In the genomic region with DNA sequence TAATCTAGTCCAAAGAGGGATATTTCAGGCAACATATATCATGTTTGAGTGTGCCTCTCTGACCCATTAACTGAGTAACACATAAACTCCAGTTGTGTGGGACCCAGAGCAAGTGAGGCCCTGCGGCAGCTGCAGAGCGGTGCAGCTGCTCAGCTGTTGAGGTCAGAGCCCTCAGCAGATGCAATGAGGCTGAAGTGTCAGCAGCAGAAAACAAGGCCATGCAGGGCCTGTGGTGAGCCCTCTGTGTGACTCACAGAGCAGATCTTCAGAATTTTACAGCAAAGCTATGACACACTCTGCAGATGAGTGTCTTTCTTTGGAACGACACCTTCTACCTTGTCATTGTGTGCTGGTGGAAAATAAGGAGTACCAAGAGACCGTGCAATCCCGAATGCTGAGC, we compare ENCODE assay signal across 16 cellular contexts.
DNase-seq lines count a peak whose midpoint lies in the region; ATAC-seq and TF ChIP-seq lines count a peak whose summit lies in the region.
"Had no signal": no experiment of that assay in that cellular context is flagged by ENCODE, and none has a peak within 500 bp of the region (broad histone marks: within the 10 kb centered on the region; RNA-seq: fewer than 3 reads in every experiment).

No MANE protein-coding gene starts in this region.

- no peak for TF ChIP-seq CTCF in fibroblast of mammary gland (conservative IDR thresholded peaks at IDR 0.05; ENCODE audit: control insufficient read depth, insufficient read depth, low read depth, low read length)

- no peak for ATAC-seq in HG03159 (IDR thresholded peaks at IDR 0.05; ENCODE audit: unreplicated experiment)
- ATAC-seq: GM23338; lower lobe of right lung; stimulated activated naive B cell treated with anti-CD40 and anti-IgM and Interleukin-4, amounts not matched to agents 10 μg/mL and 1 μg/mL and 100 μg/mL, for 72 hours had no signal

- peak; percentile 3 for DNase-seq in HPDE6-E6E7 (ENCODE audit: extremely low spot score)
- DNase-seq in RPMI7951 (ENCODE audit: low read depth): peak; percentile 55
- DNase-seq in fibroblast of mammary gland (ENCODE audit: low read depth): peak; percentile 7
- DNase-seq in smooth muscle cell of the brain vasculature (ENCODE audit: low read depth, low spot score): peak; percentile 23
- DNase-seq in activated T-cell treated with anti-CD3 and anti-CD28 coated beads for 4 hours: no peak
- no peak for DNase-seq in activated CD8-positive, alpha-beta memory T cell treated with anti-CD3 and anti-CD28 coated beads for 24 hours
- DNase-seq: lower lobe of right lung; NCI-H2081; nephron progenitor cell; stimulated activated CD4-positive, alpha-beta T cell treated with anti-CD3 and anti-CD28 coated beads, Interleukin-4, amount 100 ng/mL, for 24 hours; stimulated activated naive B cell treated with anti-CD40 and anti-IgM and Interleukin-4, amounts not matched to agents 10 μg/mL and 1 μg/mL and 100 μg/mL, for 72 hours; uterus; WERI-Rb-1 had no signal

- H3K4me3 ChIP-seq in fibroblast of mammary gland (ENCODE audit: control insufficient read depth, low read depth, low read length): no peak overlapping the region
- H3K4me3 ChIP-seq: GM23338, lower lobe of right lung, right atrium auricular region, uterus had no signal

Comparison
In these comparisons a context has a peak if more than half of its experiments do, and no peak if none do; other contexts are left out.
1. DNase-seq: peak in HPDE6-E6E7 (single experiment), RPMI7951 (single experiment), fibroblast of mammary gland (single experiment) and smooth muscle cell of the brain vasculature (single experiment); none in activated T-cell treated with anti-CD3 and anti-CD28 coated beads for 4 hours (single experiment) and activated CD8-positive, alpha-beta memory T cell treated with anti-CD3 and anti-CD28 coated beads for 24 hours (single experiment).